18 cellular contexts compared by ENCODE assay signal in the genomic region with DNA sequence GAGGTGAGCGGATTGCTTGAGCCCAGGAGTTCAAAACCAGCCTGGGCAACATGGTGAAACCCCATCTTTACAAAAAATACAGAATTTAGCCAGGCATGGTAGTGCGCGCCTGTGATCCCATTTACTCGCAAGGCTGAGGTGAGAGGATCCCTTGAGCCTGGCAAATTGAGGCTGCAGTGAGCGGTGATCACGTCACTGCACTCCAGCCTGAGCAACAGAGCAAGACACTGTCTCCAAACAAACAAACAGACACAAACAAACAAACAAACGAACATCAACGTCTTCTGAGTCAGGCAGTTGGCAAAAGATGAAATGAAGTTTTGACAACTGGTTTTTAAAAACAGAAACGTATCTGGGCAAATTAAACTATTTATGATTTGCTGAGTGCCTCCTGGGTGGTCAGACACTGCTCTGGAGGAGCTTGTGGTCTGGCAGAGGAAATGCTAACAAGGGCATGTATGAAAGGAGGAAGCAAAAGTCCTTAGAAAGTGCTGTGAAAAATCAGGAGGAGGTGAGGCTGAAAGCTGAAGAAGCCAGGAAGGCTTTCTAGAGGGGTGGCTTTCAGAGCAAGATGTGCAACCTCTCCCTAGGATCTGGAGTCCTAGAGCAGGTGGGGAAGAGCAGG. TPM values are rescaled to one million over a fixed set of nuclear protein-coding genes. Genes with fewer than 3 reads are reported as not detected.
DNase-seq lines count a peak whose midpoint lies in the region; ATAC-seq and TF ChIP-seq lines count a peak whose summit lies in the region.
"Had no signal": no experiment of that assay in that cellular context is flagged by ENCODE, and none has a peak within 500 bp of the region (broad histone marks: within the 10 kb centered on the region; RNA-seq: fewer than 3 reads in every experiment).

No MANE protein-coding gene starts in this region.

- no peak for TF ChIP-seq CTCF in choroid plexus epithelial cell (conservative IDR thresholded peaks at IDR 0.05; ENCODE audit: low read depth, low read length)

- H3K27ac ChIP-seq in ACC112 (ENCODE audit: low read depth, low read length): no peak overlapping the region
- no peak overlapping the region for H3K27ac ChIP-seq in right cardiac atrium (ENCODE audit: low read length)
- H3K27ac ChIP-seq: SK-N-MC had no signal

- H3K79me2 ChIP-seq in ACC112 (ENCODE audit: control insufficient read depth, insufficient read depth, low read length, unreplicated experiment): no peaks in the 10 kb centered on the region

- H2AFZ ChIP-seq in ACC112 (ENCODE audit: low read length, unreplicated experiment): peak overlapping the region; percentile 49

- H3K9me3 ChIP-seq in right cardiac atrium (ENCODE audit: control insufficient read depth, low read length): no peaks in the 10 kb centered on the region

- no peaks in the 10 kb centered on the region for H3K36me3 ChIP-seq in ACC112 (ENCODE audit: insufficient read depth, low read length)

- intact Hi-C loops in right cardiac atrium (cut with DNase I): no loop called here

- ATAC-seq in HG02970 (IDR thresholded peaks at IDR 0.05; ENCODE audit: low FRiP score, unreplicated experiment): no peak
- ATAC-seq in right cardiac atrium: no peak
- no peak for ATAC-seq in HG03571 (IDR thresholded peaks at IDR 0.05; ENCODE audit: unreplicated experiment)

- H3K4me3 ChIP-seq in ACC112 (ENCODE audit: low read depth, low read length) (no peak overlapping the region), choroid plexus epithelial cell (ENCODE audit: low read depth, low read length) (no peak overlapping the region), right cardiac atrium (ENCODE audit: low read length) (no peak overlapping the region)
- H3K4me3 ChIP-seq: SK-N-MC had no signal

- H3K4me1 ChIP-seq in ACC112 (ENCODE audit: control insufficient read depth, insufficient read depth, low read length, unreplicated experiment) (no peaks in the 10 kb centered on the region), right cardiac atrium (ENCODE audit: control insufficient read depth, insufficient read depth, low read length) (no peaks in the 10 kb centered on the region)

- peak; percentile 16 for DNase-seq in H4 (ENCODE audit: low spot score)
- DNase-seq in NOMO-1 treated with DMSO at 0.1 percent for 48 hours (lab: John Stamatoyannopoulos, UW; ENCODE audit: unreplicated experiment): peak; percentile 60
- peak; percentile 20 for DNase-seq in choroid plexus epithelial cell (ENCODE audit: low read depth)
- no peak for DNase-seq in right cardiac atrium
- no peak for DNase-seq in KG1 (lab: John Stamatoyannopoulos, UW)
- DNase-seq: AML-193; CD4-positive, alpha-beta T cell; DND-41; GOT3; HFFc6; NCI-H1092; NCI-H187; NCI-H446; T-helper 1 cell had no signal

- WGBS in right cardiac atrium: 73% methylated on average over 9 of the region's 9 CpGs

- H3K27me3 ChIP-seq in ACC112 (ENCODE audit: insufficient read depth, low read length) (no peaks in the 10 kb centered on the region), right cardiac atrium (ENCODE audit: control insufficient read depth, insufficient read depth) (no peaks in the 10 kb centered on the region)

RNA-seq across cellular contexts. Expression of a gene that starts 10.2 kb away (rescaled TPM):
- total RNA-seq in H4 (2014; rRNA removed; shearing (Covaris generic)): not detected in 2 replicates
- total RNA-seq in right cardiac atrium: not detected
- 0.14 TPM for polyA plus RNA-seq in right cardiac atrium
- total RNA-seq: CD4-positive, alpha-beta T cell; HFFc6 had no signal

RNA-seq across cellular contexts. Expression of a gene that starts 28.2 kb away (rescaled TPM):
- total RNA-seq in H4 (2014; rRNA removed; shearing (Covaris generic)): not detected in 2 replicates
- not detected for total RNA-seq in right cardiac atrium
- not detected for polyA plus RNA-seq in right cardiac atrium
- total RNA-seq: CD4-positive, alpha-beta T cell; HFFc6 had no signal

RNA-seq across cellular contexts. Expression of a gene that starts 42.2 kb away (rescaled TPM):
- total RNA-seq in H4 (2014; rRNA removed; shearing (Covaris generic)): not detected in 2 replicates
- not detected for total RNA-seq in right cardiac atrium
- not detected for polyA plus RNA-seq in right cardiac atrium
- total RNA-seq: CD4-positive, alpha-beta T cell had no signal

Comparison
In these comparisons a context has a peak if more than half of its experiments do, and no peak if none do; other contexts are left out.
1. DNase-seq: peak in H4 (single experiment), NOMO-1 treated with DMSO at 0.1 percent for 48 hours (single experiment) and choroid plexus epithelial cell (single experiment); none in right cardiac atrium (0 of 3) and KG1 (single experiment).